Comparison of ENCODE assay signal across 9 cellular contexts in genomic region chr5:149799119-149799623, GRCh38.
DNase-seq lines count a peak whose midpoint lies in the region; ATAC-seq, FAIRE-seq and TF ChIP-seq lines count a peak whose summit lies in the region.
"Had no signal": no experiment of that assay in that cellular context is flagged by ENCODE, and none has a peak within 500 bp of the region (broad histone marks: within the 10 kb centered on the region; RNA-seq: fewer than 3 reads in every experiment).

No MANE protein-coding gene starts in this region.

- no peaks in the 10 kb centered on the region for H3K27me3 ChIP-seq in ovary

- no peaks in the 10 kb centered on the region for H3K36me3 Mint-ChIP-seq in activated CD4-positive, alpha-beta memory T cell treated with anti-CD3 and anti-CD28 coated beads for 36 hours

- FAIRE-seq in GM12892 (lab: Jason Lieb, UNC) = no peak

- TF ChIP-seq CTCF in ovary (IDR thresholded peaks at IDR 0.05) = no peak

- TF ChIP-seq POLR2A in ovary (IDR thresholded peaks at IDR 0.05) (no peak), GM12892 (IDR thresholded peaks at IDR 0.05; ENCODE audit: low read depth, low read length) (no peak)

- no peaks in the 10 kb centered on the region for H3K4me1 Mint-ChIP-seq in activated CD4-positive, alpha-beta memory T cell treated with anti-CD3 and anti-CD28 coated beads for 36 hours (ENCODE audit: low read depth)

- CTCF ChIA-PET in activated CD4-positive, alpha-beta memory T cell treated with anti-CD3 and anti-CD28 coated beads for 36 hours (lab: Charles Lee) = interaction anchor here (1.3 kb wide), 1 partner anchor 31 kb away, joined by 4 read pairs; no protein-coding TSS in a partner anchor

- POLR2A ChIA-PET in activated CD4-positive, alpha-beta memory T cell treated with anti-CD3 and anti-CD28 coated beads for 36 hours (lab: Charles Lee) = no interaction called here

- peaks cover 17% of the 10 kb centered on the region for H3K4me1 ChIP-seq in ovary (ENCODE audit: insufficient read depth)

- intact Hi-C loops in ovary (cut with DNase I) = no loop called here
- intact Hi-C loops in activated CD4-positive, alpha-beta memory T cell treated with anti-CD3 and anti-CD28 coated beads for 36 hours (cut with micrococcal nuclease) = no loop called here

- no peak overlapping the region for H3K27ac Mint-ChIP-seq in activated CD4-positive, alpha-beta memory T cell treated with anti-CD3 and anti-CD28 coated beads for 36 hours
- H3K27ac Mint-ChIP-seq: activated CD8-positive, alpha-beta T cell treated with anti-CD3 and anti-CD28 coated beads, Interleukin-2, amount 10 ng/mL, durations not matched to agents 7 days and 5 days had no signal

- no peak for ATAC-seq in GM21390 (IDR thresholded peaks at IDR 0.05; ENCODE audit: unreplicated experiment)
- no peak for ATAC-seq in GM21381 (IDR thresholded peaks at IDR 0.05; ENCODE audit: unreplicated experiment)
- ATAC-seq: activated CD8-positive, alpha-beta T cell treated with anti-CD3 and anti-CD28 coated beads, Interleukin-2, amount 10 ng/mL, durations not matched to agents 7 days and 5 days had no signal

- H3K36me3 ChIP-seq in ovary = no peaks in the 10 kb centered on the region

- H3K27ac ChIP-seq in epithelial cell of prostate (no peak overlapping the region), ovary (no peak overlapping the region)

- H3K27me3 Mint-ChIP-seq in activated CD4-positive, alpha-beta memory T cell treated with anti-CD3 and anti-CD28 coated beads for 36 hours = no peaks in the 10 kb centered on the region

- no peaks in the 10 kb centered on the region for H3K9me3 Mint-ChIP-seq in activated CD4-positive, alpha-beta memory T cell treated with anti-CD3 and anti-CD28 coated beads for 36 hours

- no peak overlapping the region for H3K4me3 Mint-ChIP-seq in activated CD4-positive, alpha-beta memory T cell treated with anti-CD3 and anti-CD28 coated beads for 36 hours
- H3K4me3 Mint-ChIP-seq: activated CD8-positive, alpha-beta T cell treated with anti-CD3 and anti-CD28 coated beads, Interleukin-2, amount 10 ng/mL, durations not matched to agents 7 days and 5 days had no signal

- H3K9me3 ChIP-seq in ovary = no peaks in the 10 kb centered on the region

- H3K4me3 ChIP-seq in ovary = no peak overlapping the region

- no peak for TF ChIP-seq EP300 in ovary (IDR thresholded peaks at IDR 0.05)

- WGBS in ovary, 3 donors = 35 to 45% (median 39%) methylated on average over 3 of the region's 3 CpGs

- DNase-seq in EL (peak; percentile 94), OCI-M1 (lab: John Stamatoyannopoulos, UW) (peak; percentile 15), epithelial cell of prostate (ENCODE audit: low read depth, low spot score) (peak; percentile 12), ovary (peak; percentile 45 to 61 (median 53)), GM12892 (ENCODE audit: insufficient read length) (no peak)
- DNase-seq in activated CD4-positive, alpha-beta memory T cell treated with anti-CD3 and anti-CD28 coated beads for 36 hours = no peak
- DNase-seq: activated CD8-positive, alpha-beta T cell treated with anti-CD3 and anti-CD28 coated beads, Interleukin-2, amount 10 ng/mL, durations not matched to agents 7 days and 5 days had no signal

Comparison
In these comparisons a context has a peak if more than half of its experiments do, and no peak if none do; other contexts are left out.
1. DNase-seq: peak in EL (single experiment), OCI-M1 (single experiment), epithelial cell of prostate (single experiment) and ovary (5 of 5); none in GM12892 (single experiment) and activated CD4-positive, alpha-beta memory T cell treated with anti-CD3 and anti-CD28 coated beads for 36 hours (single experiment).